11 cellular contexts compared by ENCODE assay signal in genomic region chr3:184679056-184679502, GRCh38. TPM values are rescaled to one million over a fixed set of nuclear protein-coding genes. Genes with fewer than 3 reads are reported as not detected.
DNase-seq lines count a peak whose midpoint lies in the region; ATAC-seq and TF ChIP-seq lines count a peak whose summit lies in the region.
"Had no signal": no experiment of that assay in that cellular context is flagged by ENCODE, and none has a peak within 500 bp of the region (broad histone marks: within the 10 kb centered on the region; RNA-seq: fewer than 3 reads in every experiment).

No MANE protein-coding gene starts in this region.

- ATAC-seq in GM21723 (IDR thresholded peaks at IDR 0.05; ENCODE audit: unreplicated experiment) (no peak), GM19452 (IDR thresholded peaks at IDR 0.05; ENCODE audit: unreplicated experiment) (no peak)

- TF ChIP-seq POLR2A in ovary (IDR thresholded peaks at IDR 0.05), result no peak

- H3K4me1 ChIP-seq in cardiac muscle cell (ENCODE audit: low read depth) (peaks cover 31% of the 10 kb centered on the region), ovary (ENCODE audit: insufficient read depth) (peaks cover 18% of the 10 kb centered on the region)

- DNase-seq in Daoy (ENCODE audit: low read depth) (peak; percentile 32), NCI-H2171 (lab: John Stamatoyannopoulos, UW) (peak; percentile 30), cardiac muscle cell (ENCODE audit: low read depth in 1 of 2, low spot score in 1 of 2) (peak; percentile 61 to 77), ovary (peak in 4 of 5 donors; percentile 56 to 75 (median 59)), activated T-cell treated with anti-CD3 and anti-CD28 coated beads for 4 hours (no peak), posterior vena cava (ENCODE audit: low spot score) (no peak)
- DNase-seq: CD4-positive, CD25-positive, alpha-beta regulatory T cell; central memory CD4-positive, alpha-beta T cell had no signal

- H3K4me3 ChIP-seq in cardiac muscle cell (no peak overlapping the region), ovary (no peak overlapping the region)
- H3K4me3 ChIP-seq: gastroesophageal sphincter had no signal

- TF ChIP-seq CTCF in cardiac muscle cell (IDR thresholded peaks at IDR 0.05; ENCODE audit: low read depth, low read length) (no peak), ovary (IDR thresholded peaks at IDR 0.05) (no peak)

- H3K36me3 ChIP-seq in cardiac muscle cell (no peaks in the 10 kb centered on the region), ovary (no peaks in the 10 kb centered on the region)
- H3K36me3 ChIP-seq: gastroesophageal sphincter had no signal

- H3K27ac ChIP-seq in cardiac muscle cell (peak overlapping the region; percentile 93), ovary (peak overlapping the region; percentile 58 to 63)

- no peak for TF ChIP-seq EP300 in ovary (IDR thresholded peaks at IDR 0.05)

- H3K9me3 ChIP-seq in cardiac muscle cell (ENCODE audit: low read depth) (no peaks in the 10 kb centered on the region), ovary (no peaks in the 10 kb centered on the region)
- H3K9me3 ChIP-seq: gastroesophageal sphincter had no signal

- 4 to 16% (median 10%) methylated on average over 16 of the region's 16 CpGs for WGBS in ovary, 3 donors

- H3K27me3 ChIP-seq in cardiac muscle cell (no peaks in the 10 kb centered on the region), ovary (no peaks in the 10 kb centered on the region)
- H3K27me3 ChIP-seq: gastroesophageal sphincter had no signal

- intact Hi-C loops in ovary (cut with DNase I) (loop anchor here in 1 of 4 donors (5.0 kb wide), 1 partner anchor 77 kb away; no protein-coding TSS in a partner anchor), posterior vena cava (cut with DNase I) (no loop called here)

RNA-seq across cellular contexts. Expression of gene MAGEF1, which starts 32.8 kb away (rescaled TPM):
- 60.1 and 75.9 TPM in 2 replicates for total RNA-seq in Daoy (2014; rRNA removed; shearing (Covaris generic))
- total RNA-seq in cardiac muscle cell, result 200 and 255 TPM in 2 replicates
- 236 and 249 TPM in 2 replicates for polyA plus RNA-seq in cardiac muscle cell
- 10 to 100 TPM; 28.3 to 48.6 (median 39.7) TPM for total RNA-seq in ovary
- 10 to 100 TPM; 29.6 to 48.7 TPM for polyA plus RNA-seq in ovary
- 10 to 100 TPM; 29.6 to 31.3 TPM for total RNA-seq in posterior vena cava

Comparison
In these comparisons a context has a peak if more than half of its experiments do, and no peak if none do; other contexts are left out.
1. DNase-seq: peak in Daoy (single experiment), NCI-H2171 (single experiment), cardiac muscle cell (2 of 2) and ovary (4 of 5); none in activated T-cell treated with anti-CD3 and anti-CD28 coated beads for 4 hours (single experiment) and posterior vena cava (single experiment).